In the genomic region with DNA sequence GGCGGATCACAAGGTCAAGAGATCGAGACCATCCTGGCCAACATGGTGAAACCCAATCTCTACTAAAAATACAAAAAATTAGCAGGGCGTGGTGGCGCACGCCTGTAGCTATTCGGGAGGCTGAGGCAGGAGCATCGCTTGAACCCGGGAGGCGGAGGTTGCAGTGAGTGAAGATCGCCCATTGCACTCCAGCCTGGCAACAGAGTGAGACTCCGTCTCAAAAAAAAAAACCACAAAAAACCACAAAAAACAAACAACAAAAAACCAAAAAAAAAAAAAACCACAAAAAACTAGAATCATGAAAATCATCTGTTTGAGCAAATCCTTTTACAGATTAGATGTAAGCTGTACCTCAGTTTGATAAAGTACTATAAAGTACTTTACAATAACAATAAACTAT, we compare ENCODE assay signal across 8 cellular contexts. TPM values are rescaled to one million over a fixed set of nuclear protein-coding genes. Genes with fewer than 3 reads are reported as not detected.
A peak's percentile ranks its signal among the peaks of the same experiment; 100 is the strongest.
DNase-seq lines count a peak whose midpoint lies in the region; ATAC-seq and TF ChIP-seq lines count a peak whose summit lies in the region.
"Not testable (repeated sequence)": the region's sequence is repeated elsewhere in the genome, so short reads cannot be mapped to it uniquely, and the experiment has no call there.

No MANE protein-coding gene starts in this region.

- H3K9ac ChIP-seq in OCI-LY1 (ENCODE audit: low read length) = peak overlapping the region; percentile 86
- H3K9ac ChIP-seq in fibroblast of lung (ENCODE audit: insufficient read depth, low read length) = not testable (repeated sequence)

- H4K20me1 ChIP-seq in OCI-LY1 (ENCODE audit: insufficient read depth, low read length); fibroblast of lung (ENCODE audit: control insufficient read depth, extremely low read depth, insufficient read depth, low read length): not testable (repeated sequence)

- H3K9me3 Mint-ChIP-seq in activated CD4-positive, alpha-beta memory T cell treated with anti-CD3 and anti-CD28 coated beads, Interleukin-2, amount 10 ng/mL, durations not matched to agents 7 days and 5 days = not testable (repeated sequence)

- peaks cover 49% of the 10 kb centered on the region for H3K4me1 Mint-ChIP-seq in activated CD4-positive, alpha-beta memory T cell treated with anti-CD3 and anti-CD28 coated beads, Interleukin-2, amount 10 ng/mL, durations not matched to agents 7 days and 5 days

- H3K27ac ChIP-seq in OCI-LY1 (ENCODE audit: low read depth, low read length, poor library complexity, severe bottlenecking) = peak overlapping the region; percentile 93
- peak overlapping the region in 3 of 4 donors; percentile 95 to 99 (median 95) for H3K27ac ChIP-seq in body of pancreas
- peak overlapping the region; percentile 4 for H3K27ac ChIP-seq in fibroblast of lung (ENCODE audit: insufficient read depth, low read length)
- not testable (repeated sequence) for H3K27ac ChIP-seq in mesodermal cell (ENCODE audit: low read depth, low read length, severe bottlenecking)
- peak overlapping the region; percentile 97 to 99 for H3K27ac ChIP-seq in uterus

- CTCF ChIA-PET in activated CD4-positive, alpha-beta memory T cell treated with anti-CD3 and anti-CD28 coated beads, Interleukin-2, amount 10 ng/mL, durations not matched to agents 7 days and 5 days (lab: Charles Lee) = interaction anchor here (0.7 to 15.8 kb wide), 16 partner anchors 11 to 355 kb away, joined by 3 to 160 read pairs (median 6); partner anchors contain the start of genes OGDH, PURB and TMED4

- H3K9me2 ChIP-seq in OCI-LY1 (ENCODE audit: low read depth, low read length) = not testable (repeated sequence)

- H3K4me3 Mint-ChIP-seq in activated CD4-positive, alpha-beta memory T cell treated with anti-CD3 and anti-CD28 coated beads, Interleukin-2, amount 10 ng/mL, durations not matched to agents 7 days and 5 days = peak overlapping the region; percentile 96

- TF ChIP-seq CTCF in GM12864 (IDR thresholded peaks at IDR 0.05; ENCODE audit: low read depth, low read length, missing control alignments); OCI-LY1 (IDR thresholded peaks at IDR 0.05; ENCODE audit: low read length); body of pancreas (IDR thresholded peaks at IDR 0.05); fibroblast of lung (conservative IDR thresholded peaks at IDR 0.05 in 1 of 2, IDR thresholded peaks at IDR 0.05 in 1 of 2; ENCODE audit: low read depth in 1 of 2, low read length in 2 of 2); retinal pigment epithelial cell (conservative IDR thresholded peaks at IDR 0.05; ENCODE audit: low read depth, low read length); uterus (IDR thresholded peaks at IDR 0.05): not testable (repeated sequence)

- not testable (repeated sequence) for DNase-seq in GM12864 (ENCODE audit: low read depth); body of pancreas; fibroblast of lung (ENCODE audit: low read depth in 2 of 2); retinal pigment epithelial cell (ENCODE audit: low read depth); uterus
- peak; percentile 31 for DNase-seq in activated CD4-positive, alpha-beta memory T cell treated with anti-CD3 and anti-CD28 coated beads, Interleukin-2, amount 10 ng/mL, durations not matched to agents 7 days and 5 days

- H3K79me2 ChIP-seq in OCI-LY1 (ENCODE audit: insufficient read depth, low read length) (peaks cover 59% of the 10 kb centered on the region), fibroblast of lung (ENCODE audit: control insufficient read depth, insufficient read depth, low read length) (peaks cover 60% of the 10 kb centered on the region)

- H3K36me3 Mint-ChIP-seq in activated CD4-positive, alpha-beta memory T cell treated with anti-CD3 and anti-CD28 coated beads, Interleukin-2, amount 10 ng/mL, durations not matched to agents 7 days and 5 days (ENCODE audit: low read depth) = peaks cover 34% of the 10 kb centered on the region

- peak overlapping the region; percentile 88 for H3K4me3 ChIP-seq in GM12864 (ENCODE audit: low read depth, low read length)
- H3K4me3 ChIP-seq in OCI-LY1 (ENCODE audit: low read depth, low read length, poor library complexity, severe bottlenecking) = peak overlapping the region; percentile 84
- H3K4me3 ChIP-seq in body of pancreas = peak overlapping the region in 1 of 2 donors; percentile 63
- peak overlapping the region; percentile 70 to 89 (median 81) for H3K4me3 ChIP-seq in fibroblast of lung (replicated peaks in 1 of 4; ENCODE audit: control extremely low read depth in 1 of 4, insufficient read depth in 1 of 4, low read depth in 3 of 4, low read length in 4 of 4)
- peak overlapping the region; percentile 76 for H3K4me3 ChIP-seq in mesodermal cell (ENCODE audit: extremely low read depth, insufficient read depth, low read length, poor library complexity, severe bottlenecking)
- peak overlapping the region; percentile 94 for H3K4me3 ChIP-seq in retinal pigment epithelial cell (ENCODE audit: low read length)
- peak overlapping the region; percentile 52 to 83 for H3K4me3 ChIP-seq in uterus

- not testable (repeated sequence) for H3K27me3 Mint-ChIP-seq in activated CD4-positive, alpha-beta memory T cell treated with anti-CD3 and anti-CD28 coated beads, Interleukin-2, amount 10 ng/mL, durations not matched to agents 7 days and 5 days

- not testable (repeated sequence) for H3K9me3 ChIP-seq in OCI-LY1 (ENCODE audit: low read length); body of pancreas; fibroblast of lung (ENCODE audit: control insufficient read depth, insufficient read depth, low read depth, low read length); mesodermal cell (ENCODE audit: control insufficient read depth, low read length); uterus

- H2AFZ ChIP-seq in OCI-LY1 (ENCODE audit: low read length); fibroblast of lung (ENCODE audit: low read length): not testable (repeated sequence)

- POLR2A ChIA-PET in activated CD4-positive, alpha-beta memory T cell treated with anti-CD3 and anti-CD28 coated beads, Interleukin-2, amount 10 ng/mL, durations not matched to agents 7 days and 5 days (lab: Charles Lee) = interaction anchor here (0.6 to 7.0 kb wide), 31 partner anchors 9 to 765 kb away, joined by 3 to 144 read pairs (median 8); partner anchors contain the start of genes CCM2, DDX56, NUDCD3 and OGDH

- intact Hi-C loops in body of pancreas (cut with DNase I); uterus (cut with DNase I; ENCODE audit: low total_unique reads): not testable (repeated sequence)

- not testable (repeated sequence) for ATAC-seq in body of pancreas

- not testable (repeated sequence) for H3K27me3 ChIP-seq in OCI-LY1 (ENCODE audit: insufficient read depth, low read length); body of pancreas; fibroblast of lung (ENCODE audit: control insufficient read depth, insufficient read depth, low read length); uterus

- not testable (repeated sequence) for H3F3A ChIP-seq in OCI-LY1 (ENCODE audit: insufficient read depth, low read length)

- WGBS in body of pancreas, 2 donors = 40 to 54% methylated on average over 11 of the region's 11 CpGs
- 75 to 80% methylated on average over 7 to 10 of the region's 11 CpGs for WGBS in mesodermal cell (ENCODE audit: insufficient coverage in 2 of 2), 2 experiments

- peak overlapping the region; percentile 99 for H3K27ac Mint-ChIP-seq in activated CD4-positive, alpha-beta memory T cell treated with anti-CD3 and anti-CD28 coated beads, Interleukin-2, amount 10 ng/mL, durations not matched to agents 7 days and 5 days

- H3K4me2 ChIP-seq in OCI-LY1 (ENCODE audit: low read length) = peak overlapping the region; percentile 92
- peak overlapping the region; percentile 96 for H3K4me2 ChIP-seq in fibroblast of lung (ENCODE audit: extremely low read depth, insufficient read depth, low read length)

- TF ChIP-seq POLR2A in body of pancreas (IDR thresholded peaks at IDR 0.05); uterus (IDR thresholded peaks at IDR 0.05): not testable (repeated sequence)

- H3K4me1 ChIP-seq in OCI-LY1 (ENCODE audit: insufficient read depth, low read length, severe bottlenecking) = peaks cover 39% of the 10 kb centered on the region
- H3K4me1 ChIP-seq in body of pancreas = peaks cover 33% of the 10 kb centered on the region
- not testable (repeated sequence) for H3K4me1 ChIP-seq in fibroblast of lung (ENCODE audit: control insufficient read depth, extremely low read depth, insufficient read depth, low read length); mesodermal cell (ENCODE audit: control insufficient read depth, insufficient read depth, low read length, poor library complexity, severe bottlenecking); uterus

- H3K36me3 ChIP-seq in OCI-LY1 (ENCODE audit: insufficient read depth, low read length) (peaks cover 30% of the 10 kb centered on the region), mesodermal cell (ENCODE audit: control insufficient read depth, insufficient read depth, low read length) (peaks cover 23% of the 10 kb centered on the region)
- not testable (repeated sequence) for H3K36me3 ChIP-seq in body of pancreas (replicated peaks in 1 of 2; ENCODE audit: insufficient read depth in 1 of 2, low read depth in 2 of 2); fibroblast of lung (ENCODE audit: control insufficient read depth, insufficient read depth, low read length); uterus

RNA-seq across cellular contexts. Expression of gene H2AZ2, which starts 1.5 kb away (rescaled TPM):
- 100 to 1,000 TPM; 322 to 330 TPM for total RNA-seq in activated CD4-positive, alpha-beta memory T cell treated with anti-CD3 and anti-CD28 coated beads, Interleukin-2, amount 10 ng/mL, durations not matched to agents 7 days and 5 days
- total RNA-seq in body of pancreas (10 to 100 TPM; 46.5 to 59.9 TPM), fibroblast of lung (121 and 230 TPM in 2 replicates), uterus (100 to 1,000 TPM in 3 of 4 donors, 10 to 100 TPM in 1; 77.9 to 270 (median 212) TPM)
- polyA plus RNA-seq in fibroblast of lung = 170 and 232 TPM in 2 replicates
- 155 and 226 TPM in 2 replicates for polyA plus RNA-seq in fibroblast of lung (2012)
- polyA minus RNA-seq in fibroblast of lung (ENCODE audit: low replicate concordance) = 62.1 and 78.1 TPM in 2 replicates
- 206 TPM for polyA plus RNA-seq in mesodermal cell (2013, experiment 1 of 2)
- 224 TPM for polyA plus RNA-seq in mesodermal cell (2013, experiment 2 of 2)

RNA-seq across cellular contexts. Expression of gene PURB, which starts 38.9 kb away (rescaled TPM):
- total RNA-seq in activated CD4-positive, alpha-beta memory T cell treated with anti-CD3 and anti-CD28 coated beads, Interleukin-2, amount 10 ng/mL, durations not matched to agents 7 days and 5 days = 10 to 100 TPM; 27.7 to 29.3 TPM
- total RNA-seq in body of pancreas = 10 to 100 TPM; 10.5 to 10.9 TPM
- 15.2 TPM in 2 replicates for total RNA-seq in fibroblast of lung
- polyA plus RNA-seq in fibroblast of lung = 11.0 and 11.1 TPM in 2 replicates
- 15.0 and 16.8 TPM in 2 replicates for polyA plus RNA-seq in fibroblast of lung (2012)
- 4.1 and 4.7 TPM in 2 replicates for polyA minus RNA-seq in fibroblast of lung (ENCODE audit: low replicate concordance)
- polyA plus RNA-seq in mesodermal cell (2013, experiment 1 of 2) = 13.7 TPM
- polyA plus RNA-seq in mesodermal cell (2013, experiment 2 of 2) = 13.7 TPM
- total RNA-seq in uterus = 10 to 100 TPM; 13.8 to 63.0 (median 24.5) TPM

RNA-seq across cellular contexts. Expression of gene PPIA, which starts 49.9 kb away (rescaled TPM):
- total RNA-seq in activated CD4-positive, alpha-beta memory T cell treated with anti-CD3 and anti-CD28 coated beads, Interleukin-2, amount 10 ng/mL, durations not matched to agents 7 days and 5 days = 1,000 to 10,000 TPM; 2,032 to 2,102 TPM
- total RNA-seq in body of pancreas (100 to 1,000 TPM; 352 to 366 TPM), fibroblast of lung (940 and 1,161 TPM in 2 replicates), uterus (1,000 to 10,000 TPM in 1 of 4 donors, 100 to 1,000 TPM in 3; 474 to 1,393 (median 544) TPM)
- polyA plus RNA-seq in fibroblast of lung = 7,057 and 8,825 TPM in 2 replicates
- polyA plus RNA-seq in fibroblast of lung (2012) = 2,753 and 3,748 TPM in 2 replicates
- polyA minus RNA-seq in fibroblast of lung (ENCODE audit: low replicate concordance) = 787 and 804 TPM in 2 replicates
- 2,690 TPM for polyA plus RNA-seq in mesodermal cell (2013, experiment 1 of 2)
- 2,516 TPM for polyA plus RNA-seq in mesodermal cell (2013, experiment 2 of 2)
